Comparison of ENCODE assay signal across 10 cellular contexts in the genomic region with DNA sequence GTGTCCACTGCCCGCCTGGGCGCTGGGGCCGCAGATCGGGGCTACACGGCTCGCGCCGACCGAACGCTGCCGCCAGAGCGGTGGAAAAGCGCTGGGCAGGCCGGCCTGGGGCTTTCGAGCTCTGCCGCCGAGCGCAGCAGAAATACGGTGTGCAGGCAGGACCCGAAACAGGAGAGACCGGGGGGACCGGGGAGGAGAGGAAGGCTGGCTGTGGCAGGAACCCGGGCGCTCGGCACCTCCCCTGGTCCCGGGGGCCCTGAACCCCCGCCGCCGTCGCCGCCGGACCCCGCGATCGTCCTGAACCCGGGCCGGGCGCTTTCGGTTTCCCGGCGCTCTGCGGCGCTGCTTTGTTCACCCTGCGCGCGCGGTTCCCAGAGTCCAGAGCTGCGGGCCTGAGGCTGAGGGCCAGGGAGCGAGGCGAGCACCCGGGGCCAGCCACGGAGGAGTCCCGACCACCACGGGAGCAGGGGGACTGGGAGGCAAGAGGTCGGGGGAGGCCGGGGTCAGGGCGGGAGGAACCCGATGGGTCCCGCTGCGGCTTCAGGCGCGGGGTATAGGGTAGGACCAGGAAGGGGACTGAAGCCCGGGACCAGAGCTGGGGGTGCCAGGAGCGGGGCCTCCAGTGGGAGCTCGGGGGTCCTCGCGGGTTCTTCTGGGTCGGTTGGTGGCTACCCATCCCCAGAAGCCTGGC. TPM values are rescaled to one million over a fixed set of nuclear protein-coding genes. Genes with fewer than 3 reads are reported as not detected.
DNase-seq lines count a peak whose midpoint lies in the region; ATAC-seq lines count a peak whose summit lies in the region.
"Had no signal": no experiment of that assay in that cellular context is flagged by ENCODE, and none has a peak within 500 bp of the region (broad histone marks: within the 10 kb centered on the region; RNA-seq: fewer than 3 reads in every experiment).

No MANE protein-coding gene starts in this region.

- H3K9ac ChIP-seq in mesendoderm (ENCODE audit: low read length): no peak overlapping the region

- H3K36me3 ChIP-seq in mesendoderm (ENCODE audit: control insufficient read depth, insufficient read depth, low read length) (no peaks in the 10 kb centered on the region), urinary bladder (ENCODE audit: insufficient read depth) (no peaks in the 10 kb centered on the region)

- no peak overlapping the region for H4K8ac ChIP-seq in mesendoderm (ENCODE audit: low read depth, low read length)

- no peak overlapping the region for H2BK120ac ChIP-seq in mesendoderm (ENCODE audit: low read depth, low read length)

- no peak overlapping the region for H3K23ac ChIP-seq in mesendoderm (ENCODE audit: low read length)

- H3K27ac ChIP-seq in mesendoderm (ENCODE audit: low read depth, low read length) (no peak overlapping the region), urinary bladder (ENCODE audit: low read depth) (no peak overlapping the region)
- H3K27ac ChIP-seq: HL-60 had no signal

- H3K27me3 ChIP-seq in mesendoderm (ENCODE audit: insufficient read depth, low read length, poor library complexity): peaks cover 60% of the 10 kb centered on the region

- H2BK15ac ChIP-seq in mesendoderm (replicated peaks; ENCODE audit: low read depth): no peak overlapping the region

- H3K4me2 ChIP-seq in mesendoderm (ENCODE audit: low read length): peak overlapping the region; percentile 29

- ATAC-seq in esophagus mucosa (peak; percentile 41), HG03175 (IDR thresholded peaks at IDR 0.05; ENCODE audit: unreplicated experiment) (no peak)

- peak; percentile 20 to 81 for DNase-seq in NCI-H526 (lab: John Stamatoyannopoulos, UW)
- no peak for DNase-seq in NCI-H526 treated with DMSO at 0.1 percent for 48 hours (lab: John Stamatoyannopoulos, UW)
- peak; percentile 43 for DNase-seq in mesendoderm
- no peak for DNase-seq in nucleus accumbens (lab: John Stamatoyannopoulos, UW)
- DNase-seq in activated T-cell treated with anti-CD3 and anti-CD28 coated beads for 4 hours: no peak
- DNase-seq: activated CD8-positive, alpha-beta memory T cell treated with anti-CD3 and anti-CD28 coated beads, Interleukin-2, amount 50 U/mL, for 4 hours had no signal

- H3K4me1 ChIP-seq in mesendoderm (ENCODE audit: control insufficient read depth, low read depth, low read length): no peaks in the 10 kb centered on the region
- H3K4me1 ChIP-seq in urinary bladder (ENCODE audit: insufficient read depth): no peaks in the 10 kb centered on the region

- H3K79me1 ChIP-seq in mesendoderm (ENCODE audit: low read length): no peaks in the 10 kb centered on the region

- no CpG with 5 or more reads among the region's 68 CpGs for WGBS in mesendoderm (ENCODE audit: extremely low coverage, insufficient coverage, low lambda C conversion rate)
- under 1% methylated on average over 68 of the region's 68 CpGs for WGBS in urinary bladder

- no peak overlapping the region for H3K56ac ChIP-seq in mesendoderm (ENCODE audit: low read length)

- no peak overlapping the region for H2AK5ac ChIP-seq in mesendoderm (ENCODE audit: low read length)

- no peak overlapping the region for H3K4me3 ChIP-seq in mesendoderm (ENCODE audit: low read length)
- peak overlapping the region; percentile 55 for H3K4me3 ChIP-seq in urinary bladder (ENCODE audit: low read depth, low read length)

- no peak overlapping the region for H2BK5ac ChIP-seq in mesendoderm (ENCODE audit: low read length)

- no peak overlapping the region for H3K18ac ChIP-seq in mesendoderm (ENCODE audit: low read length)

- H4K5ac ChIP-seq in mesendoderm (ENCODE audit: low read length): no peak overlapping the region

- no peaks in the 10 kb centered on the region for H3K79me2 ChIP-seq in mesendoderm (ENCODE audit: control insufficient read depth, insufficient read depth, low read length)

- H3K4ac ChIP-seq in mesendoderm (ENCODE audit: low read depth, low read length): no peak overlapping the region

RNA-seq across cellular contexts. Expression of a gene that starts 12.0 kb away (rescaled TPM):
- total RNA-seq in esophagus mucosa (3.1 TPM), urinary bladder (0.58 TPM)
- 9.4 TPM for polyA plus RNA-seq in mesendoderm (2013, experiment 1 of 2)
- polyA plus RNA-seq in mesendoderm (2013, experiment 2 of 2): 10.5 TPM
- polyA plus RNA-seq in urinary bladder: 0.20 TPM

Comparison
In these comparisons a context has a peak if more than half of its experiments do, and no peak if none do; other contexts are left out.
1. DNase-seq: peak in NCI-H526 (2 of 2) and mesendoderm (single experiment); none in NCI-H526 treated with DMSO at 0.1 percent for 48 hours (single experiment), nucleus accumbens (0 of 56) and activated T-cell treated with anti-CD3 and anti-CD28 coated beads for 4 hours (single experiment).